10 cellular contexts compared by ENCODE assay signal in the genomic region with DNA sequence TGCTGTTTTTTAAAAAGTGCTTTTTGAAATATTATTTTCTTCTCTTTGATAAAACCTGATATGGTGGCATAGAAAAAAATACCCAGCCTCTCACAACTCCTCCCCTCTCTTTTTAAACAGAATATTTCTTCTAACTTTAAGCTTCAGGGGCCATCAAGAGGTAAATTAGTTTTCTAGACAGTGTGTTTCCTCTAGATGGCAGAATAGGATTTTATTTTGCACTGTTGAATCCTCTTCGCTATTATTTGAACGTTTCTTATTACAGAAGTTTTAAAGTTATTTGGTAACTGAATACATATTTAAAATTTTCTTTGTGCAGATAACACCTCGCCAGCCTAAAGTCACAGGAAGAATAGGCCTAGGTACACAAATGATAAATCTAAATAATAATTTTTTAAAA. TPM values are rescaled to one million over a fixed set of nuclear protein-coding genes. Genes with fewer than 3 reads are reported as not detected.
A peak's percentile ranks its signal among the peaks of the same experiment; 100 is the strongest.
DNase-seq lines count a peak whose midpoint lies in the region; ATAC-seq and TF ChIP-seq lines count a peak whose summit lies in the region.
"Had no signal": no experiment of that assay in that cellular context is flagged by ENCODE, and none has a peak within 500 bp of the region (broad histone marks: within the 10 kb centered on the region; RNA-seq: fewer than 3 reads in every experiment).

No MANE protein-coding gene starts in this region.

- no peak for ATAC-seq in left cardiac atrium
- ATAC-seq in HG02884 (IDR thresholded peaks at IDR 0.05; ENCODE audit: unreplicated experiment), result no peak
- no peak for ATAC-seq in GM21390 (IDR thresholded peaks at IDR 0.05; ENCODE audit: unreplicated experiment)
- no peak for ATAC-seq in GM18870 (IDR thresholded peaks at IDR 0.05; ENCODE audit: unreplicated experiment)
- ATAC-seq: sciatic nerve had no signal

- intact Hi-C loops in left ventricle myocardium inferior (cut with micrococcal nuclease), result no loop called here
- intact Hi-C loops in left cardiac atrium (cut with DNase I), result loop anchor here in 1 of 2 donors (10.0 kb wide), 1 partner anchor 1095 kb away; no protein-coding TSS in a partner anchor

- H2AFZ ChIP-seq in OCI-LY3 (ENCODE audit: low read depth, low read length), result no peak overlapping the region

- peak; percentile 53 for TF ChIP-seq CTCF in left ventricle myocardium inferior (IDR thresholded peaks at IDR 0.05; ENCODE audit: borderline replicate concordance)
- peak; percentile 43 for TF ChIP-seq CTCF in OCI-LY3 (IDR thresholded peaks at IDR 0.05; ENCODE audit: low read depth, low read length)

- no peaks in the 10 kb centered on the region for H3K4me1 ChIP-seq in left ventricle myocardium inferior
- H3K4me1 ChIP-seq in OCI-LY3 (ENCODE audit: low read length), result no peaks in the 10 kb centered on the region
- H3K4me1 ChIP-seq: uterus had no signal

- H3K79me2 ChIP-seq in OCI-LY3 (ENCODE audit: low read length), result no peaks in the 10 kb centered on the region

- peaks cover 7% of the 10 kb centered on the region for H3K27me3 ChIP-seq in left ventricle myocardium inferior (ENCODE audit: low read depth)
- H3K27me3 ChIP-seq in OCI-LY3 (ENCODE audit: low read depth, low read length), result no peaks in the 10 kb centered on the region
- H3K27me3 ChIP-seq: uterus had no signal

- no peak overlapping the region for H3K9ac ChIP-seq in OCI-LY3 (ENCODE audit: low read length)

- H3K27ac ChIP-seq in left ventricle myocardium inferior (replicated peaks) (no peak overlapping the region), OCI-LY3 (ENCODE audit: low read length) (no peak overlapping the region)
- H3K27ac ChIP-seq: uterus had no signal

- no peak for DNase-seq in left ventricle myocardium inferior
- no peak for DNase-seq in left cardiac atrium
- DNase-seq in erythroblast (lab: John Stamatoyannopoulos, UW), result peak; percentile 12 to 18
- no peak for DNase-seq in central memory CD4-positive, alpha-beta T cell
- DNase-seq: uterus had no signal

- no peak for TF ChIP-seq POLR2A in erythroblast (IDR thresholded peaks at IDR 0.05; ENCODE audit: low read length)

- no peaks in the 10 kb centered on the region for H3K9me3 ChIP-seq in left ventricle myocardium inferior (replicated peaks)
- no peaks in the 10 kb centered on the region for H3K9me3 ChIP-seq in OCI-LY3 (ENCODE audit: insufficient read depth, low read length)
- H3K9me3 ChIP-seq: uterus had no signal

- no peak overlapping the region for H3K4me3 ChIP-seq in left ventricle myocardium inferior
- no peak overlapping the region for H3K4me3 ChIP-seq in OCI-LY3 (ENCODE audit: low read length)
- H3K4me3 ChIP-seq: uterus had no signal

- no peaks in the 10 kb centered on the region for H4K20me1 ChIP-seq in OCI-LY3 (ENCODE audit: insufficient read depth, low read length)

- no peak overlapping the region for H3K4me2 ChIP-seq in OCI-LY3 (ENCODE audit: low read length)

- H3K36me3 ChIP-seq in left ventricle myocardium inferior (no peaks in the 10 kb centered on the region), OCI-LY3 (replicated peaks; ENCODE audit: low read depth, low read length) (no peaks in the 10 kb centered on the region)
- H3K36me3 ChIP-seq: uterus had no signal

RNA-seq across cellular contexts. Expression of gene ARL5B, which starts 30.3 kb away (rescaled TPM):
- 5.6 TPM for total RNA-seq in left ventricle myocardium inferior
- total RNA-seq in left cardiac atrium, result 10 to 100 TPM in 1 of 2 donors, 1 to 10 TPM in 1; 5.9 to 11.4 TPM

RNA-seq across cellular contexts. Expression of gene NSUN6, which starts 38.1 kb away (rescaled TPM):
- total RNA-seq in left ventricle myocardium inferior (7.9 TPM), left cardiac atrium (1 to 10 TPM; 7.7 to 8.5 TPM)

Comparison
In these comparisons a context has a peak if more than half of its experiments do, and no peak if none do; other contexts are left out.
1. DNase-seq: peak in erythroblast (2 of 2); none in left ventricle myocardium inferior (single experiment), left cardiac atrium (single experiment) and central memory CD4-positive, alpha-beta T cell (single experiment).